Comparison of ENCODE assay signal across 30 cellular contexts in genomic region chr22:44990328-44990727, GRCh38. TPM values are rescaled to one million over a fixed set of nuclear protein-coding genes. Genes with fewer than 3 reads are reported as not detected.
"Had no signal": no experiment of that assay in that cellular context is flagged by ENCODE, and none has a peak within 500 bp of the region (broad histone marks: within the 10 kb centered on the region; RNA-seq: fewer than 3 reads in every experiment).

No MANE protein-coding gene starts in this region.

- H3K4me2 ChIP-seq: hepatocyte had no signal

- H3K4me1 Mint-ChIP-seq: immature natural killer cell, naive B cell had no signal

- H3K4me1 ChIP-seq: colonic mucosa, esophagus muscularis mucosa, foreskin keratinocyte, gastroesophageal sphincter, left lung, lower lobe of right lung had no signal

- H3K36me3 Mint-ChIP-seq: immature natural killer cell, naive B cell had no signal

- H3K9me3 Mint-ChIP-seq: dendritic cell treated with granulocyte-macrophage colony-stimulating factor and Interleukin-4, amounts not matched to agents 40 ng/mL and 50 ng/mL, for 4 days; effector memory CD8-positive, alpha-beta T cell; endodermal cell; immature natural killer cell; mesothelial cell of epicardium had no signal

- H2AFZ ChIP-seq: hepatocyte had no signal

- H3K4me3 ChIP-seq: colonic mucosa, esophagus muscularis mucosa, gastroesophageal sphincter, heart left ventricle, hepatocyte, left lung, lower lobe of right lung, mucosa of descending colon had no signal

- DNase-seq: colonic mucosa; cortex of kidney; effector CD8-positive, alpha-beta T cell; effector memory CD8-positive, alpha-beta T cell; endodermal cell; foreskin keratinocyte; heart left ventricle; hypothalamus; immature natural killer cell; left cardiac atrium; left ventricle myocardium superior; lower lobe of right lung; mesenchymal stem cell; mucosa of descending colon; naive B cell had no signal

- ATAC-seq: effector memory CD8-positive, alpha-beta T cell; foreskin keratinocyte; gastroesophageal sphincter; heart left ventricle; left cardiac atrium; left lung; left ventricle myocardium superior; lower lobe of right lung; mucosa of descending colon had no signal

- H3K9me3 ChIP-seq: colonic mucosa, esophagus muscularis mucosa, gastroesophageal sphincter, left lung, lower lobe of right lung, mucosa of descending colon had no signal

- FAIRE-seq: endometrium, endothelial cell of umbilical vein, frontal cortex, islet of Langerhans, keratinocyte had no signal

- H3K27me3 ChIP-seq: colonic mucosa, esophagus muscularis mucosa had no signal

- H3K27ac ChIP-seq: colonic mucosa, esophagus muscularis mucosa, foreskin keratinocyte, gastroesophageal sphincter, heart left ventricle, hepatocyte, left lung, lower lobe of right lung had no signal

- H3K79me2 ChIP-seq: hepatocyte had no signal

- H3K36me3 ChIP-seq: colonic mucosa, esophagus muscularis mucosa, gastroesophageal sphincter, heart left ventricle, left lung, lower lobe of right lung had no signal

- H3K4me3 Mint-ChIP-seq: dendritic cell treated with granulocyte-macrophage colony-stimulating factor and Interleukin-4, amounts not matched to agents 40 ng/mL and 50 ng/mL, for 4 days; effector memory CD8-positive, alpha-beta T cell; endodermal cell; immature natural killer cell; mesothelial cell of epicardium; naive B cell had no signal

- H3K27ac Mint-ChIP-seq: dendritic cell treated with granulocyte-macrophage colony-stimulating factor and Interleukin-4, amounts not matched to agents 40 ng/mL and 50 ng/mL, for 4 days; effector memory CD8-positive, alpha-beta T cell; endodermal cell; immature natural killer cell; mesothelial cell of epicardium had no signal

RNA-seq across cellular contexts. Expression of gene PHF21B, which starts 19.5 kb away (rescaled TPM):
- total RNA-seq: colonic mucosa, endothelial cell of umbilical vein, fibroblast of villous mesenchyme, lower lobe of right lung, lung microvascular endothelial cell, mesenteric fat pad had no signal
- polyA plus RNA-seq: endothelial cell of umbilical vein, fibroblast of lung, immature natural killer cell, keratinocyte had no signal
